20 cellular contexts compared by ENCODE assay signal in the genomic region with DNA sequence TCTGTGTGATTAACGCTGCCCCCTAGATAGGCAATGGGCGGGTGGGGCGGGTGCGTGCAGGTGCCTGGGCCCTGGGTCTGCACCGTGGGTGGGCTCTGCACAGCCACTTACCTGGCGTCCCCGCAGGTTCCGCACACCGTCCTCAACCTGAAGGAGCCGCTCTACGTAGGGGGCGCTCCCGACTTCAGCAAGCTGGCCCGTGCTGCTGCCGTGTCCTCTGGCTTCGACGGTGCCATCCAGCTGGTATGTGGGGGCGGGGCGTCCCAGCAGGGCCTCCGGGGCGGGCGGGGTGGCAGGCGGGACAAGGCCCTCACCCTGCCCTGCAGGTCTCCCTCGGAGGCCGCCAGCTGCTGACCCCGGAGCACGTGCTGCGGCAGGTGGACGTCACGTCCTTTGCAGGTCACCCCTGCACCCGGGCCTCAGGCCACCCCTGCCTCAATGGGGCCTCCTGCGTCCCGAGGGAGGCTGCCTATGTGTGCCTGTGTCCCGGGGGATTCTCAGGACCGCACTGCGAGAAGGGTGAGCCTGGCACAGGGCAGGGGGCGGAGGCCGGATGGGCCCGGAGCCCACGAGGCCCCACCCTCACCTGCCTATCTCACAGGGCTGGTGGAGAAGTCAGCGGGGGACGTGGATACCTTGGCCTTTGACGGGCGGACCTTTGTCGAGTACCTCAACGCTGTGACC. TPM values are rescaled to one million over a fixed set of nuclear protein-coding genes. Genes with fewer than 3 reads are reported as not detected.
"Had no signal": no experiment of that assay in that cellular context is flagged by ENCODE, and none has a peak within 500 bp of the region (broad histone marks: within the 10 kb centered on the region; RNA-seq: fewer than 3 reads in every experiment).

No MANE protein-coding gene starts in this region.

- H3K9me3 ChIP-seq: body of pancreas, esophagus muscularis mucosa, transverse colon, vagina had no signal

- H3K27me3 ChIP-seq: body of pancreas, esophagus muscularis mucosa, hepatocyte, transverse colon, vagina had no signal

- H3K27ac ChIP-seq: body of pancreas, esophagus muscularis mucosa, hepatocyte, transverse colon, vagina had no signal

- ATAC-seq: activated T-cell treated with anti-CD3 and anti-CD28 coated beads, Interleukin-2, amount 50 U/mL, for 72 hours; body of pancreas; stimulated activated naive CD8-positive, alpha-beta T cell treated with anti-CD3 and anti-CD28 coated beads, Interleukin-15, Interleukin-2, amounts not matched to agents 100 U/mL and 50 U/mL, for 24 hours had no signal

- H3K36me3 ChIP-seq: transverse colon had no signal

- DNase-seq: activated CD4-positive, alpha-beta T cell treated with anti-CD3 and anti-CD28 coated beads, Interleukin-2, amount 10 ng/mL, durations not matched to agents 7 days and 5 days; activated CD4-positive, CD25-positive, alpha-beta regulatory T cell; activated CD8-positive, alpha-beta memory T cell treated with anti-CD3 and anti-CD28 coated beads, Interleukin-2, amount 50 U/mL, for 48 hours; activated gamma-delta T cell; activated T-cell treated with anti-CD3 and anti-CD28 coated beads, Interleukin-2, amount 50 U/mL, for 72 hours; amygdala; body of pancreas; caudate nucleus; mesendoderm; occipital lobe; stimulated activated CD4-positive, alpha-beta T cell treated with anti-CD3 and anti-CD28 coated beads, Interleukin-4, amount 100 ng/mL, for 4 hours; stimulated activated CD8-positive, alpha-beta memory T cell treated with anti-CD3 and anti-CD28 coated beads, Interleukin-4, amount 100 ng/mL, for 48 hours; stimulated activated naive CD8-positive, alpha-beta T cell treated with anti-CD3 and anti-CD28 coated beads, Interleukin-15, Interleukin-2, amounts not matched to agents 100 U/mL and 50 U/mL, for 24 hours had no signal

- H3K4me1 ChIP-seq: body of pancreas, esophagus muscularis mucosa, vagina had no signal

- H3K4me3 ChIP-seq: body of pancreas, esophagus muscularis mucosa, hepatocyte, transverse colon, vagina had no signal

RNA-seq across cellular contexts. Expression of a gene that starts 22.8 kb away (rescaled TPM):
- total RNA-seq: activated CD4-positive, alpha-beta T cell treated with anti-CD3 and anti-CD28 coated beads, Interleukin-2, amount 10 ng/mL, durations not matched to agents 7 days and 5 days; esophagus muscularis mucosa; glomerular endothelial cell; left ventricle myocardium superior; occipital lobe; posterior vena cava had no signal
